2 cellular contexts compared by ENCODE assay signal in the genomic region with DNA sequence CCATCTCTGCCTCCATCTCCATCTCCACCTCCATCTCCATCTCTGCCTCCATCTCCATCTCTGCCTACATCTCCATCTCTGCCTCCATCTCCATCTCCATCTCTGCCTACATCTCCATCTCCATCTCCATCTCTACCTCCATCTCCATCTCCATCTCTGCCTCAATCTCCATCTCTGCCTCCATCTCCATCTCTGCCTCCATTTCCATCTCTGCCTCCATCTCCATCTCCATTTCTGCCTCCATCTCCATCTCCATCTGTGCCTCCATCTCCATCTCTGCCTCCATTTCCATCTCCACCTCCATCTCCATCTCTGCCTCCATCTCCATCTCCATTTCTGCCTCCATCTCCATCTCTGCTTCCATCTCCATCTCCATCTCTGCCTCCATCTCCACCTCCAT. TPM values are rescaled to one million over a fixed set of nuclear protein-coding genes. Genes with fewer than 3 reads are reported as not detected.
"Had no signal": no experiment of that assay in that cellular context is flagged by ENCODE, and none has a peak within 500 bp of the region (broad histone marks: within the 10 kb centered on the region; RNA-seq: fewer than 3 reads in every experiment).

No MANE protein-coding gene starts in this region.

RNA-seq across cellular contexts. Expression of a gene that starts 40.1 kb away (rescaled TPM):
- total RNA-seq: Right ventricle myocardium superior, SJSA1 had no signal
